In the genomic region with DNA sequence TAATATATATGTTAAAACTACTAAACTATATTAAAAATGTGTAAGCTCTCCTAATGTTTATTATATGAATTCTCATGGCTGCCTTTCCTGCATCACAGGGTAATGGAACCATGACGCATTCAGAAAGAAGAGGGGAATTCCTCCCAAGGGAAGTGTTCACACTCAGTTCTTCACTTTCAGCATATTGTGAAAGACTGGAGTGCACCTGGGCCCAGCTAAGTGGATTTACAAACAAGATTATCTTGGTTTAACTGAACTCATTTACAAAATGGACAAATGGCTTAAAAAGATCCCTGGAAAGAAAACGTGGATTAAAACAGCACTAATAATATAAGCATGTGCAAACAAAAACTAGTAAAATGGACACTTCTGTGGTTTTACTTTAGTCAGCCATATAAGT, we compare ENCODE assay signal across 11 cellular contexts.
A peak's percentile ranks its signal among the peaks of the same experiment; 100 is the strongest.
DNase-seq lines count a peak whose midpoint lies in the region; ATAC-seq, FAIRE-seq and TF ChIP-seq lines count a peak whose summit lies in the region.
"Had no signal": no experiment of that assay in that cellular context is flagged by ENCODE, and none has a peak within 500 bp of the region (broad histone marks: within the 10 kb centered on the region; RNA-seq: fewer than 3 reads in every experiment).

No MANE protein-coding gene starts in this region.

- TF ChIP-seq CTCF in D721Med (IDR thresholded peaks at IDR 0.05; ENCODE audit: insufficient read depth, missing control alignments) (no peak), natural killer cell (IDR thresholded peaks at IDR 0.05) (no peak)

- H3K27me3 Mint-ChIP-seq in natural killer cell (ENCODE audit: low read depth in 2 of 2) = no peaks in the 10 kb centered on the region

- ATAC-seq in GM21367 (IDR thresholded peaks at IDR 0.05; ENCODE audit: unreplicated experiment) (peak; percentile 90), HG03565 (IDR thresholded peaks at IDR 0.05; ENCODE audit: unreplicated experiment) (peak; percentile 78), esophagus mucosa (peak; percentile 80), natural killer cell (no peak), HG03521 (IDR thresholded peaks at IDR 0.05; ENCODE audit: unreplicated experiment) (no peak)
- ATAC-seq: gastrocnemius medialis had no signal

- H3K9me3 Mint-ChIP-seq in natural killer cell = no peaks in the 10 kb centered on the region
- H3K9me3 Mint-ChIP-seq: activated CD4-positive, alpha-beta memory T cell treated with anti-CD3 and anti-CD28 coated beads for 36 hours had no signal

- no peak overlapping the region for H3K4me3 Mint-ChIP-seq in natural killer cell
- H3K4me3 Mint-ChIP-seq: activated CD4-positive, alpha-beta memory T cell treated with anti-CD3 and anti-CD28 coated beads for 36 hours had no signal

- DNase-seq in D721Med (ENCODE audit: insufficient read length, low spot score) (peak; percentile 24), SW 1271 (lab: John Stamatoyannopoulos, UW) (no peak), natural killer cell (no peak), NCI-H1048 (lab: John Stamatoyannopoulos, UW) (no peak)
- DNase-seq: activated CD4-positive, alpha-beta memory T cell treated with anti-CD3 and anti-CD28 coated beads for 36 hours; KG1 had no signal

- no peaks in the 10 kb centered on the region for H3K4me1 Mint-ChIP-seq in natural killer cell

- intact Hi-C loops in natural killer cell (cut with micrococcal nuclease) = no loop called here

- H3K36me3 Mint-ChIP-seq in natural killer cell = no peaks in the 10 kb centered on the region
- H3K36me3 Mint-ChIP-seq: activated CD4-positive, alpha-beta memory T cell treated with anti-CD3 and anti-CD28 coated beads for 36 hours had no signal

- peak; percentile 95 for FAIRE-seq in D721Med (lab: Jason Lieb, UNC)

- H3K27ac Mint-ChIP-seq in natural killer cell = no peak overlapping the region
- H3K27ac Mint-ChIP-seq: activated CD4-positive, alpha-beta memory T cell treated with anti-CD3 and anti-CD28 coated beads for 36 hours had no signal

Comparison
In these comparisons a context has a peak if more than half of its experiments do, and no peak if none do; other contexts are left out.
1. ATAC-seq: peak in GM21367 (single experiment), HG03565 (single experiment) and esophagus mucosa (single experiment); none in natural killer cell (0 of 3) and HG03521 (single experiment).